1 cellular context compared by ENCODE assay signal in the genomic region with DNA sequence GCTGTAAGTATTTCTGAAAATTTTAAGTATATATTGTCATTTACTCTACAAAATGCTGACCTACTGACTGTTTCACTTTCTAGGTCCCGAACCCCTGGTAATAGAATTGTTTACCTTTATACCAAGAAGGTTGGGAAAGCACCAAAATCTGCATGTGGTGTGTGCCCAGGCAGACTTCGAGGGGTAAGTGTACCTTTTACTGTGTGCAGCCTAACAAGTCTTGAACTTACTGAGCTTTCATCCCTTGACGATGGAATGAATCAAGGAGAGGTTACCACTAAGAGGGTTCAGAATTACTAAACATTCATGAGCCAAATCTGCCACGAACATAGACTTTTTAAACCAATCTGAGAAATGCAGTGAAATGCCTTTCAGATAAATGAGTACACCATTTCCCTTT.
TF ChIP-seq lines count a peak whose summit lies in the region.

No MANE protein-coding gene starts in this region.

TF ChIP-seq in IMR-90, 13 proteins besides CTCF, POLR2A, EP300 and RAD21:
- no peak for TF ChIP-seq FOS (IDR thresholded peaks at IDR 0.05; ENCODE audit: low read depth, low read length)
- TF ChIP-seq, protein P1, sequence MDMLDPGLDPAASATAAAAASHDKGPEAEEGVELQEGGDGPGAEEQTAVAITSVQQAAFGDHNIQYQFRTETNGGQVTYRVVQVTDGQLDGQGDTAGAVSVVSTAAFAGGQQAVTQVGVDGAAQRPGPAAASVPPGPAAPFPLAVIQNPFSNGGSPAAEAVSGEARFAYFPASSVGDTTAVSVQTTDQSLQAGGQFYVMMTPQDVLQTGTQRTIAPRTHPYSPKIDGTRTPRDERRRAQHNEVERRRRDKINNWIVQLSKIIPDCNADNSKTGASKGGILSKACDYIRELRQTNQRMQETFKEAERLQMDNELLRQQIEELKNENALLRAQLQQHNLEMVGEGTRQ (IDR thresholded peaks at IDR 0.05; ENCODE audit: low read depth, low read length): no peak
- TF ChIP-seq BHLHE40 (IDR thresholded peaks at IDR 0.05; ENCODE audit: low read depth, low read length): no peak
